Comparison of ENCODE assay signal across 24 cellular contexts in the genomic region with DNA sequence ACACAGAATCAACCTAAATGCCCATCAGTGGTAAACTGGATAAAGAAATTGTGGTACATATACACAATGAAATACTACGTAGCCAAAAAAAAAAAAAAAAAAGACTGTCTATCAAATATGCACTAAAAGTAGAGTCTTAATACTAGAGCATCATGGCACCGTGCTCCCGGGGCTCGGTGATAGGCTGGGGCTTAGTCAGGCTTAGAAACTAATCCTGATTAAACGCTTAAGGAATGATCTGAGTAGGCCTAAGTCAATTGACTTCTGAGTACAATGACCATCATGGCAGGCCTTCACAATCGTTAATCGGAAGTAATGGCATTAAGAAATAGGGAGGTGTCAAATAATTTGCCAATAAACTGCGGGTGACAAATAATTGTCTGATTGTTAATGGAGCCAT. TPM values are rescaled to one million over a fixed set of nuclear protein-coding genes. Genes with fewer than 3 reads are reported as not detected.
DNase-seq lines count a peak whose midpoint lies in the region; ATAC-seq, FAIRE-seq and TF ChIP-seq lines count a peak whose summit lies in the region.
"Had no signal": no experiment of that assay in that cellular context is flagged by ENCODE, and none has a peak within 500 bp of the region (broad histone marks: within the 10 kb centered on the region; RNA-seq: fewer than 3 reads in every experiment).

No MANE protein-coding gene starts in this region.

- H3K36me3 Mint-ChIP-seq in CD8-positive, alpha-beta memory T cell = no peaks in the 10 kb centered on the region
- H3K36me3 Mint-ChIP-seq in activated T-helper 1 cell treated with anti-CD3 and anti-CD28 coated beads, Interleukin-12 subunit alpha, Interleukin-12 subunit beta, Interleukin-2, Interleukin-4 antibody, amounts not matched to agents 30 ng/mL and 10 ng/mL and 1 ng/mL, durations not matched to agents 14 hours and 24 hours and 36 hours (ENCODE audit: low read depth) = no peaks in the 10 kb centered on the region
- H3K36me3 Mint-ChIP-seq: CD8-positive, alpha-beta T cell had no signal

- TF ChIP-seq POLR2A in esophagus muscularis mucosa (IDR thresholded peaks at IDR 0.05; ENCODE audit: low read depth) (no peak), spleen (IDR thresholded peaks at IDR 0.05) (no peak)

- TF ChIP-seq EP300 in esophagus muscularis mucosa (IDR thresholded peaks at IDR 0.05) = no peak

- no peak overlapping the region for H3K4me3 ChIP-seq in OCI-LY7 (ENCODE audit: low read depth, low read length, poor library complexity, severe bottlenecking)
- H3K4me3 ChIP-seq in esophagus muscularis mucosa = no peak overlapping the region
- peak overlapping the region in 1 of 8 donors; percentile 25 for H3K4me3 ChIP-seq in spleen
- H3K4me3 ChIP-seq in CD8-positive, alpha-beta memory T cell (ENCODE audit: low read length) = no peak overlapping the region
- H3K4me3 ChIP-seq: A549, GM12878 had no signal

- H3K4me3 Mint-ChIP-seq in CD8-positive, alpha-beta memory T cell = no peak overlapping the region
- no peak overlapping the region for H3K4me3 Mint-ChIP-seq in activated T-helper 1 cell treated with anti-CD3 and anti-CD28 coated beads, Interleukin-12 subunit alpha, Interleukin-12 subunit beta, Interleukin-2, Interleukin-4 antibody, amounts not matched to agents 30 ng/mL and 10 ng/mL and 1 ng/mL, durations not matched to agents 14 hours and 24 hours and 36 hours
- H3K4me3 Mint-ChIP-seq: CD8-positive, alpha-beta T cell had no signal

- no peaks in the 10 kb centered on the region for H3K79me2 ChIP-seq in OCI-LY7 (ENCODE audit: insufficient read depth, low read depth, low read length)

- H3K4me1 Mint-ChIP-seq in CD8-positive, alpha-beta memory T cell = peaks cover 5 to 13% (median 6%) of the 10 kb centered on the region in 3 donors
- H3K4me1 Mint-ChIP-seq in activated T-helper 1 cell treated with anti-CD3 and anti-CD28 coated beads, Interleukin-12 subunit alpha, Interleukin-12 subunit beta, Interleukin-2, Interleukin-4 antibody, amounts not matched to agents 30 ng/mL and 10 ng/mL and 1 ng/mL, durations not matched to agents 14 hours and 24 hours and 36 hours (ENCODE audit: low read depth) = no peaks in the 10 kb centered on the region

- CTCF ChIA-PET in OCI-LY7 (lab: Charles Lee; ENCODE audit: unreplicated experiment) = no interaction called here
- CTCF ChIA-PET in CD8-positive, alpha-beta memory T cell (lab: Charles Lee) = no interaction called here

- H3K36me3 ChIP-seq in OCI-LY7 (ENCODE audit: insufficient read depth, low read length) (no peaks in the 10 kb centered on the region), esophagus muscularis mucosa (no peaks in the 10 kb centered on the region), spleen (peaks cover 0 to 2% (median 0%) of the 10 kb centered on the region in 6 donors)
- no peaks in the 10 kb centered on the region for H3K36me3 ChIP-seq in CD8-positive, alpha-beta memory T cell (ENCODE audit: insufficient read depth, low read length)

- FAIRE-seq in D721Med (lab: Jason Lieb, UNC) = peak; percentile 87
- FAIRE-seq: A549, G401.6, GM12878, H1 had no signal

- BruUV-seq in OCI-LY7 (replicated peaks; lab: Mats Ljungman, UMichigan) = no TSS peak

- 78% methylated on average over 8 of the region's 8 CpGs for WGBS in esophagus muscularis mucosa
- WGBS in spleen, 5 donors = 73 to 84% (median 74%) methylated on average over 8 of the region's 8 CpGs

- H3K9me2 ChIP-seq in OCI-LY7 (ENCODE audit: insufficient read depth, low read length) = no peaks in the 10 kb centered on the region

- H3K4me2 ChIP-seq in OCI-LY7 (ENCODE audit: low read length) = peak overlapping the region; percentile 39; the same call in 1 of the 2 replicates
- H3K4me2 ChIP-seq: A549 had no signal

- peaks cover 0 to 1% of the 10 kb centered on the region in 2 donors for H3K27me3 Mint-ChIP-seq in CD8-positive, alpha-beta memory T cell
- H3K27me3 Mint-ChIP-seq in activated T-helper 1 cell treated with anti-CD3 and anti-CD28 coated beads, Interleukin-12 subunit alpha, Interleukin-12 subunit beta, Interleukin-2, Interleukin-4 antibody, amounts not matched to agents 30 ng/mL and 10 ng/mL and 1 ng/mL, durations not matched to agents 14 hours and 24 hours and 36 hours (ENCODE audit: insufficient read depth) = peaks cover 1% of the 10 kb centered on the region

- H3K27me3 ChIP-seq in esophagus muscularis mucosa (no peaks in the 10 kb centered on the region), spleen (replicated peaks in 1 of 7) (peaks cover 0 to 12% (median 0%) of the 10 kb centered on the region in 7 donors)
- peaks cover 5% of the 10 kb centered on the region for H3K27me3 ChIP-seq in CD8-positive, alpha-beta memory T cell (ENCODE audit: insufficient read depth, low read length, poor library complexity, severe bottlenecking)

- intact Hi-C loops in OCI-LY7 (cut with micrococcal nuclease; ENCODE audit: unreplicated experiment) (no loop called here), esophagus muscularis mucosa (cut with DNase I) (no loop called here), spleen (cut with DNase I; ENCODE audit: low total_unique reads) (no loop called here)
- intact Hi-C loops in activated T-helper 1 cell treated with anti-CD3 and anti-CD28 coated beads, Interleukin-12 subunit alpha, Interleukin-12 subunit beta, Interleukin-2, Interleukin-4 antibody, amounts not matched to agents 30 ng/mL and 10 ng/mL and 1 ng/mL, durations not matched to agents 14 hours and 24 hours and 36 hours (cut with micrococcal nuclease) = no loop called here

- H3K27ac ChIP-seq in OCI-LY7 (ENCODE audit: low read depth, low read length, poor library complexity, severe bottlenecking) = no peak overlapping the region
- H3K27ac ChIP-seq in esophagus muscularis mucosa (replicated peaks in 1 of 4) = no peak overlapping the region
- H3K27ac ChIP-seq in spleen = peak overlapping the region in 5 of 8 donors; percentile 67 to 91 (median 73)
- H3K27ac ChIP-seq in CD8-positive, alpha-beta memory T cell (ENCODE audit: low read depth, low read length) = no peak overlapping the region
- H3K27ac ChIP-seq: A549, RWPE1 had no signal

- H3K4me1 ChIP-seq in OCI-LY7 (ENCODE audit: insufficient read depth, low read length, poor library complexity, severe bottlenecking) (peaks cover 32% of the 10 kb centered on the region), esophagus muscularis mucosa (peaks cover 12 to 25% (median 19%) of the 10 kb centered on the region in 4 donors), spleen (peaks cover 0 to 83% (median 20%) of the 10 kb centered on the region in 6 donors)
- H3K4me1 ChIP-seq in CD8-positive, alpha-beta memory T cell (ENCODE audit: insufficient read depth, low read length) = no peaks in the 10 kb centered on the region
- H3K4me1 ChIP-seq: A549 had no signal

- ATAC-seq in GM18519 (IDR thresholded peaks at IDR 0.05; ENCODE audit: low FRiP score, unreplicated experiment) = no peak
- ATAC-seq in GM21526 (IDR thresholded peaks at IDR 0.05; ENCODE audit: low FRiP score, unreplicated experiment) = no peak
- ATAC-seq: A549; CD8-positive, alpha-beta T cell; GM12878 had no signal

- no peak overlapping the region for H3K27ac Mint-ChIP-seq in CD8-positive, alpha-beta memory T cell
- no peak overlapping the region for H3K27ac Mint-ChIP-seq in activated T-helper 1 cell treated with anti-CD3 and anti-CD28 coated beads, Interleukin-12 subunit alpha, Interleukin-12 subunit beta, Interleukin-2, Interleukin-4 antibody, amounts not matched to agents 30 ng/mL and 10 ng/mL and 1 ng/mL, durations not matched to agents 14 hours and 24 hours and 36 hours
- H3K27ac Mint-ChIP-seq: CD8-positive, alpha-beta T cell had no signal

- DNase-seq in D721Med (ENCODE audit: insufficient read length, low spot score) (no peak), OCI-LY7 (ENCODE audit: low spot score) (no peak), esophagus muscularis mucosa (ENCODE audit: extremely low spot score) (peak; percentile 55), spleen (no peak)
- DNase-seq in CD8-positive, alpha-beta memory T cell = no peak
- DNase-seq in activated T-helper 1 cell treated with anti-CD3 and anti-CD28 coated beads, Interleukin-12 subunit alpha, Interleukin-12 subunit beta, Interleukin-2, Interleukin-4 antibody, amounts not matched to agents 30 ng/mL and 10 ng/mL and 1 ng/mL, durations not matched to agents 14 hours and 24 hours and 36 hours (ENCODE audit: low spot score) = no peak
- DNase-seq: C1 segment of cervical spinal cord; CD8-positive, alpha-beta T cell; HCEC 1CT; NCI-H1048; NCI-H1417; NCI-H1694; NCI-H2029 treated with DMSO at 0.1 percent for 48 hours; NCI-H2227 treated with DMSO at 0.1 percent for 48 hours; NCI-H510A; SHP77 had no signal

- H3K9me3 ChIP-seq in OCI-LY7 (ENCODE audit: low read length) (no peaks in the 10 kb centered on the region), esophagus muscularis mucosa (peaks cover 0 to 3% (median 0%) of the 10 kb centered on the region in 4 donors), spleen (peaks cover 0 to 4% (median 0%) of the 10 kb centered on the region in 8 donors)
- H3K9me3 ChIP-seq in CD8-positive, alpha-beta memory T cell (ENCODE audit: low read length) = no peaks in the 10 kb centered on the region
- H3K9me3 ChIP-seq: A549 had no signal

- H2AFZ ChIP-seq in OCI-LY7 (ENCODE audit: low read length) = peak overlapping the region; percentile 92

- no peaks in the 10 kb centered on the region for H3K9me3 Mint-ChIP-seq in CD8-positive, alpha-beta memory T cell
- no peaks in the 10 kb centered on the region for H3K9me3 Mint-ChIP-seq in activated T-helper 1 cell treated with anti-CD3 and anti-CD28 coated beads, Interleukin-12 subunit alpha, Interleukin-12 subunit beta, Interleukin-2, Interleukin-4 antibody, amounts not matched to agents 30 ng/mL and 10 ng/mL and 1 ng/mL, durations not matched to agents 14 hours and 24 hours and 36 hours
- H3K9me3 Mint-ChIP-seq: CD8-positive, alpha-beta T cell had no signal

- H4K20me1 ChIP-seq in OCI-LY7 (ENCODE audit: insufficient read depth, low read length) = no peaks in the 10 kb centered on the region

- no peak for TF ChIP-seq CTCF in D721Med (IDR thresholded peaks at IDR 0.05; ENCODE audit: insufficient read depth, missing control alignments)
- TF ChIP-seq CTCF in OCI-LY7 (conservative IDR thresholded peaks at IDR 0.05; ENCODE audit: low read length) = no peak
- TF ChIP-seq CTCF in esophagus muscularis mucosa (IDR thresholded peaks at IDR 0.05) = no peak
- no peak for TF ChIP-seq CTCF in spleen (IDR thresholded peaks at IDR 0.05 in 8 of 11, conservative IDR thresholded peaks at IDR 0.05 in 3 of 11)

- POLR2A ChIA-PET in OCI-LY7 (lab: Charles Lee) = interaction anchor here (0.5 to 2.6 kb wide), 5 partner anchors 11 to 343 kb away, joined by 3 to 10 read pairs (median 4); no protein-coding TSS in a partner anchor
- POLR2A ChIA-PET in CD8-positive, alpha-beta memory T cell (lab: Charles Lee) = no interaction called here

RNA-seq across cellular contexts. Expression of a gene that starts 9.7 kb away (rescaled TPM):
- 0.46 and 0.54 TPM in 2 replicates for total RNA-seq in OCI-LY7 (2014; rRNA removed; shearing (Covaris generic))
- total RNA-seq in OCI-LY7 (2022) (0.61 TPM in 1 of 2 replicates, not detected in the other), esophagus muscularis mucosa (10 to 100 TPM in 1 of 4 donors, 1 to 10 TPM in 3; 4.1 to 18.7 (median 6.6) TPM), spleen (10 to 100 TPM; 26.8 to 83.2 (median 36.3) TPM)
- polyA plus RNA-seq in spleen = 1 to 10 TPM; 3.1 to 8.3 (median 5.5) TPM
- total RNA-seq in CD8-positive, alpha-beta memory T cell = under 1 TPM in 1 of 2 experiments, not detected in 1; 0.24 TPM
- not detected for polyA plus RNA-seq in CD8-positive, alpha-beta memory T cell
- not detected in 2 replicates for total RNA-seq in activated T-helper 1 cell treated with anti-CD3 and anti-CD28 coated beads, Interleukin-12 subunit alpha, Interleukin-12 subunit beta, Interleukin-2, Interleukin-4 antibody, amounts not matched to agents 30 ng/mL and 10 ng/mL and 1 ng/mL, durations not matched to agents 14 hours and 24 hours and 36 hours
- total RNA-seq: CD8-positive, alpha-beta T cell; T-helper 1 cell treated with Interleukin-12 subunit alpha and Interleukin-12 subunit beta and Interleukin-4 antibody, amounts not matched to agents 30 ng/mL and 1 ng/mL, for 36 hours had no signal

Comparison
In these comparisons a context has a peak if more than half of its experiments do, and no peak if none do; other contexts are left out.
1. H3K27ac ChIP-seq: peak in spleen (5 of 8); none in OCI-LY7 (single experiment), esophagus muscularis mucosa (0 of 4) and CD8-positive, alpha-beta memory T cell (single experiment).